Comparison of ENCODE assay signal across 10 cellular contexts in genomic region chr21:44301093-44301492, GRCh38. TPM values are rescaled to one million over a fixed set of nuclear protein-coding genes. Genes with fewer than 3 reads are reported as not detected.
DNase-seq lines count a peak whose midpoint lies in the region; ATAC-seq and TF ChIP-seq lines count a peak whose summit lies in the region.
"Had no signal": no experiment of that assay in that cellular context is flagged by ENCODE, and none has a peak within 500 bp of the region (broad histone marks: within the 10 kb centered on the region; RNA-seq: fewer than 3 reads in every experiment).

No MANE protein-coding gene starts in this region.

- POLR2A ChIA-PET in T-cell (lab: Charles Lee): no interaction called here

- no peaks in the 10 kb centered on the region for H3K9me3 Mint-ChIP-seq in T-cell

- H3K4me1 Mint-ChIP-seq in T-cell: peaks cover 56 to 64% (median 58%) of the 10 kb centered on the region in 3 donors

- CTCF ChIA-PET in T-cell (lab: Charles Lee): no interaction called here

- H3K4me3 ChIP-seq in GM12865 (ENCODE audit: low read depth, low read length) (peak overlapping the region; percentile 94), fibroblast of mammary gland (ENCODE audit: control insufficient read depth, low read depth, low read length) (peak overlapping the region; percentile 62)

- peak overlapping the region; percentile 65 to 66 for H3K27ac Mint-ChIP-seq in T-cell

- H3K27me3 Mint-ChIP-seq in T-cell: no peaks in the 10 kb centered on the region

- no peaks in the 10 kb centered on the region for H3K36me3 Mint-ChIP-seq in T-cell

- H3K4me3 Mint-ChIP-seq in T-cell: peak overlapping the region; percentile 72 to 83 (median 82)

- ATAC-seq in T-cell (replicated peaks in 1 of 4) (no peak), GM21381 (IDR thresholded peaks at IDR 0.05; ENCODE audit: unreplicated experiment) (no peak)

- TF ChIP-seq CTCF in GM12865 (IDR thresholded peaks at IDR 0.05; ENCODE audit: insufficient read depth, low read depth, low read length, missing control alignments) (no peak), fibroblast of mammary gland (conservative IDR thresholded peaks at IDR 0.05; ENCODE audit: control insufficient read depth, insufficient read depth, low read depth, low read length) (no peak)

- DNase-seq in GM12865 (ENCODE audit: low read depth) (no peak), T-cell (no peak), fibroblast of mammary gland (ENCODE audit: low read depth) (no peak), retina (peak; percentile 39), iPS-NIHi7 (ENCODE audit: extremely low spot score) (no peak), NCI-H524 treated with DMSO at 0.1 percent for 48 hours (lab: John Stamatoyannopoulos, UW) (no peak), ecto neural progenitor cell (ENCODE audit: low spot score) (no peak)

RNA-seq across cellular contexts. Expression of gene PFKL, which starts 1.2 kb away (rescaled TPM):
- 100 to 1,000 TPM; 125 to 200 (median 162) TPM for total RNA-seq in T-cell

RNA-seq across cellular contexts. Expression of gene AIRE, which starts 15.4 kb away (rescaled TPM):
- total RNA-seq in T-cell: 1 to 10 TPM in 1 of 5 donors, under 1 TPM in 3, not detected in 1; 0.10 to 1.2 (median 0.47) TPM
- total RNA-seq: posterior vena cava had no signal

RNA-seq across cellular contexts. Expression of gene CFAP410, which starts 38.1 kb away (rescaled TPM):
- total RNA-seq in T-cell: 10 to 100 TPM; 58.8 to 72.1 (median 60.8) TPM

RNA-seq across cellular contexts. Expression of gene DNMT3L, which starts 39.4 kb away (rescaled TPM):
- not detected for total RNA-seq in T-cell
- total RNA-seq: posterior vena cava; T-helper 1 cell treated with Interleukin-12 subunit alpha and Interleukin-12 subunit beta and Interleukin-4 antibody, amounts not matched to agents 30 ng/mL and 1 ng/mL, for 36 hours had no signal

RNA-seq across cellular contexts. Expression of gene TRPM2, which starts 52.3 kb away (rescaled TPM):
- total RNA-seq in T-cell: 1 to 10 TPM; 1.2 to 8.6 (median 3.6) TPM
